ENCODE assay signal across 14 cellular contexts in genomic region chr18:13264986-13265900, GRCh38. TPM values are rescaled to one million over a fixed set of nuclear protein-coding genes. Genes with fewer than 3 reads are reported as not detected.
A peak's percentile ranks its signal among the peaks of the same experiment; 100 is the strongest.
DNase-seq lines count a peak whose midpoint lies in the region; TF ChIP-seq lines count a peak whose summit lies in the region.
"Had no signal": no experiment of that assay in that cellular context is flagged by ENCODE, and none has a peak within 500 bp of the region (broad histone marks: within the 10 kb centered on the region; RNA-seq: fewer than 3 reads in every experiment).

No MANE protein-coding gene starts in this region.

- H3K79me2 ChIP-seq in MM.1S (ENCODE audit: low read length): no peaks in the 10 kb centered on the region

- H3K36me3 Mint-ChIP-seq in activated CD4-positive, alpha-beta T cell treated with anti-CD3 and anti-CD28 coated beads, Interleukin-2, amount 10 ng/mL, durations not matched to agents 24 days and 14 days (ENCODE audit: low read depth): peaks cover 2% of the 10 kb centered on the region

- peak overlapping the region; percentile 90 for H3K27ac Mint-ChIP-seq in activated CD4-positive, alpha-beta T cell treated with anti-CD3 and anti-CD28 coated beads, Interleukin-2, amount 10 ng/mL, durations not matched to agents 24 days and 14 days
- H3K27ac Mint-ChIP-seq: progenitor cell of endocrine pancreas had no signal

- peak overlapping the region in 7 of 11 experiments; percentile 10 to 64 (median 57); a peak in 13 of 22 replicates for H3K27ac ChIP-seq in BLaER1 treated with 17β-estradiol and CSF1 and Interleukin-3, amounts not matched to agents 10 nM and 100 nM
- H3K27ac ChIP-seq in effector memory CD4-positive, alpha-beta T cell (ENCODE audit: insufficient read depth, low read length, poor library complexity, severe bottlenecking): peak overlapping the region; percentile 64
- no peak overlapping the region for H3K27ac ChIP-seq in MM.1S (ENCODE audit: low read length)

- peak overlapping the region; percentile 76 for H3K4me3 Mint-ChIP-seq in activated CD4-positive, alpha-beta T cell treated with anti-CD3 and anti-CD28 coated beads, Interleukin-2, amount 10 ng/mL, durations not matched to agents 24 days and 14 days

- no peaks in the 10 kb centered on the region for H3F3A ChIP-seq in MM.1S (ENCODE audit: insufficient read depth, low read length)

- H3K27me3 ChIP-seq in BLaER1 treated with 17β-estradiol and CSF1 and Interleukin-3, amounts not matched to agents 10 nM and 100 nM: no peaks in the 10 kb centered on the region
- no peaks in the 10 kb centered on the region for H3K27me3 ChIP-seq in effector memory CD4-positive, alpha-beta T cell (replicated peaks; ENCODE audit: control insufficient read depth, insufficient read depth, low read length, poor library complexity, severe bottlenecking)
- H3K27me3 ChIP-seq in MM.1S (replicated peaks; ENCODE audit: insufficient read depth, low read length): no peaks in the 10 kb centered on the region
- no peaks in the 10 kb centered on the region for H3K27me3 ChIP-seq in BE2C
- H3K27me3 ChIP-seq: heart left ventricle had no signal

- H2AFZ ChIP-seq in MM.1S (ENCODE audit: low read length): no peak overlapping the region

- H3K36me3 ChIP-seq in BLaER1 treated with 17β-estradiol and CSF1 and Interleukin-3, amounts not matched to agents 10 nM and 100 nM: 0 out of 22 replicates have a peak, but pooled peaks cover 0 to 4% (median 0%) of the 10 kb centered on the region in 11 experiments
- no peaks in the 10 kb centered on the region for H3K36me3 ChIP-seq in effector memory CD4-positive, alpha-beta T cell (ENCODE audit: control insufficient read depth, insufficient read depth, low read length)
- H3K36me3 ChIP-seq in MM.1S (replicated peaks; ENCODE audit: insufficient read depth, low read length) (no peaks in the 10 kb centered on the region), BE2C (no peaks in the 10 kb centered on the region)
- H3K36me3 ChIP-seq: heart left ventricle had no signal

- no peak for TF ChIP-seq CTCF in MM.1S (IDR thresholded peaks at IDR 0.05; ENCODE audit: low read length)
- TF ChIP-seq CTCF in BE2C (IDR thresholded peaks at IDR 0.05; ENCODE audit: low read depth, low read length): no peak

- H3K27me3 Mint-ChIP-seq in activated CD4-positive, alpha-beta T cell treated with anti-CD3 and anti-CD28 coated beads, Interleukin-2, amount 10 ng/mL, durations not matched to agents 24 days and 14 days: no peaks in the 10 kb centered on the region

- no peaks in the 10 kb centered on the region for H3K9me3 ChIP-seq in BLaER1 treated with 17β-estradiol and CSF1 and Interleukin-3, amounts not matched to agents 10 nM and 100 nM (replicated peaks in 1 of 11)
- H3K9me3 ChIP-seq in effector memory CD4-positive, alpha-beta T cell (ENCODE audit: control insufficient read depth, low read length): no peaks in the 10 kb centered on the region
- H3K9me3 ChIP-seq in MM.1S (replicated peaks; ENCODE audit: insufficient read depth, low read length) (no peaks in the 10 kb centered on the region), BE2C (no peaks in the 10 kb centered on the region)
- H3K9me3 ChIP-seq: heart left ventricle had no signal

- peak overlapping the region; percentile 61 to 97 (median 77) for H3K4me2 ChIP-seq in BLaER1 treated with 17β-estradiol and CSF1 and Interleukin-3, amounts not matched to agents 10 nM and 100 nM
- H3K4me2 ChIP-seq in MM.1S (ENCODE audit: low read depth, low read length): no peak overlapping the region

- H3K9me2 ChIP-seq in MM.1S (replicated peaks; ENCODE audit: insufficient read depth, low read length): no peaks in the 10 kb centered on the region

- intact Hi-C loops in activated CD4-positive, alpha-beta T cell treated with anti-CD3 and anti-CD28 coated beads, Interleukin-2, amount 10 ng/mL, durations not matched to agents 24 days and 14 days (cut with micrococcal nuclease): loop anchor here (5.0 kb wide), 4 partner anchors 47 to 322 kb away; no protein-coding TSS in a partner anchor

- peaks cover 0 to 90% (median 5%) of the 10 kb centered on the region in 11 experiments; a peak in 8 of 22 replicates for H4K20me1 ChIP-seq in BLaER1 treated with 17β-estradiol and CSF1 and Interleukin-3, amounts not matched to agents 10 nM and 100 nM
- H4K20me1 ChIP-seq in MM.1S (ENCODE audit: insufficient read depth, low read length): no peaks in the 10 kb centered on the region

- H3K4me1 Mint-ChIP-seq in activated CD4-positive, alpha-beta T cell treated with anti-CD3 and anti-CD28 coated beads, Interleukin-2, amount 10 ng/mL, durations not matched to agents 24 days and 14 days: peaks cover 69% of the 10 kb centered on the region

- H3K9ac ChIP-seq in BLaER1 treated with 17β-estradiol and CSF1 and Interleukin-3, amounts not matched to agents 10 nM and 100 nM: peak overlapping the region in 4 of 11 experiments; percentile 36 to 55 (median 44); a peak in 6 of 22 replicates
- no peak overlapping the region for H3K9ac ChIP-seq in MM.1S (ENCODE audit: low read length)

- H3K4me1 ChIP-seq in BLaER1 treated with 17β-estradiol and CSF1 and Interleukin-3, amounts not matched to agents 10 nM and 100 nM: peaks cover 86 to 100% (median 100%) of the 10 kb centered on the region in 10 experiments
- peaks cover 28% of the 10 kb centered on the region for H3K4me1 ChIP-seq in effector memory CD4-positive, alpha-beta T cell (ENCODE audit: control insufficient read depth, insufficient read depth, low read length, poor library complexity, severe bottlenecking)
- H3K4me1 ChIP-seq in MM.1S (ENCODE audit: low read length): no peaks in the 10 kb centered on the region
- no peaks in the 10 kb centered on the region for H3K4me1 ChIP-seq in BE2C

- peak; percentile 70 for DNase-seq in activated CD4-positive, alpha-beta T cell treated with anti-CD3 and anti-CD28 coated beads, Interleukin-2, amount 10 ng/mL, durations not matched to agents 24 days and 14 days
- DNase-seq in effector memory CD4-positive, alpha-beta T cell: no peak
- peak; percentile 65 to 69 for DNase-seq in stimulated activated CD4-positive, alpha-beta T cell treated with anti-CD3 and anti-CD28 coated beads, Interleukin-15, amount 100 ng/mL, for 48 hours (ENCODE audit: low read depth in 2 of 2)
- DNase-seq in MM.1S: no peak
- DNase-seq in NCI-H1436 (lab: John Stamatoyannopoulos, UW): no peak
- DNase-seq in DMS53 treated with DMSO at 0.1 percent for 48 hours (lab: John Stamatoyannopoulos, UW; ENCODE audit: unreplicated experiment): no peak
- DNase-seq in BE2C: no peak
- DNase-seq: anterior cingulate cortex, mammary epithelial cell, NCI-H446 treated with DMSO at 0.1 percent for 48 hours, RPMI8226 had no signal

- no peaks in the 10 kb centered on the region for H3K9me3 Mint-ChIP-seq in activated CD4-positive, alpha-beta T cell treated with anti-CD3 and anti-CD28 coated beads, Interleukin-2, amount 10 ng/mL, durations not matched to agents 24 days and 14 days

- H3K4me3 ChIP-seq in BLaER1 treated with 17β-estradiol and CSF1 and Interleukin-3, amounts not matched to agents 10 nM and 100 nM: no peak overlapping the region
- no peak overlapping the region for H3K4me3 ChIP-seq in effector memory CD4-positive, alpha-beta T cell (ENCODE audit: insufficient read depth, low read depth, low read length, poor library complexity, severe bottlenecking)
- H3K4me3 ChIP-seq in MM.1S (ENCODE audit: low read length) (no peak overlapping the region), BE2C (ENCODE audit: low read depth, low read length) (no peak overlapping the region)

RNA-seq across cellular contexts. Expression of gene LDLRAD4, which starts 46.7 kb away (rescaled TPM):
- 35.6 and 36.5 TPM in 2 replicates for total RNA-seq in activated CD4-positive, alpha-beta T cell treated with anti-CD3 and anti-CD28 coated beads, Interleukin-2, amount 10 ng/mL, durations not matched to agents 24 days and 14 days
- polyA plus RNA-seq in BE2C (2012; ENCODE audit: insufficient read depth, insufficient read length, low read depth): 4.0 TPM
- polyA plus RNA-seq: mammary epithelial cell had no signal

Comparison
In these comparisons a context has a peak if more than half of its experiments do, and no peak if none do; other contexts are left out.
1. DNase-seq: peak in activated CD4-positive, alpha-beta T cell treated with anti-CD3 and anti-CD28 coated beads, Interleukin-2, amount 10 ng/mL, durations not matched to agents 24 days and 14 days (single experiment) and stimulated activated CD4-positive, alpha-beta T cell treated with anti-CD3 and anti-CD28 coated beads, Interleukin-15, amount 100 ng/mL, for 48 hours (2 of 2); none in effector memory CD4-positive, alpha-beta T cell (0 of 3), MM.1S (single experiment), NCI-H1436 (single experiment), DMS53 treated with DMSO at 0.1 percent for 48 hours (single experiment) and BE2C (single experiment).